Comparison of ENCODE assay signal across 13 cellular contexts in genomic region chr14:60720391-60720790, GRCh38. TPM values are rescaled to one million over a fixed set of nuclear protein-coding genes. Genes with fewer than 3 reads are reported as not detected.
A peak's percentile ranks its signal among the peaks of the same experiment; 100 is the strongest.
DNase-seq lines count a peak whose midpoint lies in the region; ATAC-seq and TF ChIP-seq lines count a peak whose summit lies in the region.
"Had no signal": no experiment of that assay in that cellular context is flagged by ENCODE, and none has a peak within 500 bp of the region (broad histone marks: within the 10 kb centered on the region; RNA-seq: fewer than 3 reads in every experiment).

No MANE protein-coding gene starts in this region.

- CTCF ChIA-PET in MCF 10A (lab: Yijun Ruan, JAX) = interaction anchor here (0.6 to 1.1 kb wide), 6 partner anchors 42 to 364 kb away, joined by 3 to 7 read pairs (median 3); no protein-coding TSS in a partner anchor

- no peak for TF ChIP-seq POLR2A in breast epithelium (IDR thresholded peaks at IDR 0.05)

- H3K4me3 Mint-ChIP-seq in MCF 10A (ENCODE audit: unreplicated experiment) (peak overlapping the region; percentile 91), type B pancreatic cell (peak overlapping the region; percentile 93)

- DNase-seq in MCF 10A (ENCODE audit: unreplicated experiment) = no peak
- DNase-seq in breast epithelium (ENCODE audit: low spot score in 2 of 2) = no peak
- DNase-seq in astrocyte of the cerebellum (ENCODE audit: low read depth) = no peak
- peak; percentile 58 for DNase-seq in mesendoderm
- no peak for DNase-seq in type B pancreatic cell (ENCODE audit: extremely low spot score, unreplicated experiment)
- no peak for DNase-seq in MV-4-11 (lab: John Stamatoyannopoulos, UW)
- no peak for DNase-seq in Right ventricle myocardium inferior (ENCODE audit: missing footprints)
- DNase-seq: ACHN, erythroblast, MM.1S, occipital lobe, transverse colon had no signal

- in situ Hi-C loops in astrocyte of the cerebellum (cut with HindIII; ENCODE audit: low sequenced_read_pairs) = no loop called here

- H2BK15ac ChIP-seq in mesendoderm (replicated peaks; ENCODE audit: low read depth) = no peak overlapping the region

- H3K9me3 ChIP-seq in breast epithelium = no peaks in the 10 kb centered on the region
- H3K9me3 ChIP-seq: transverse colon had no signal

- no peak overlapping the region for H2AK5ac ChIP-seq in mesendoderm (ENCODE audit: low read length)

- H4K8ac ChIP-seq in mesendoderm (ENCODE audit: low read depth, low read length) = no peak overlapping the region

- BruUV-seq in MCF 10A (replicated peaks; lab: Mats Ljungman, UMichigan) = no TSS peak

- H3K79me2 ChIP-seq in mesendoderm (ENCODE audit: control insufficient read depth, insufficient read depth, low read length) = peaks cover 29% of the 10 kb centered on the region

- WGBS in mesendoderm (ENCODE audit: extremely low coverage, insufficient coverage, low lambda C conversion rate) = no CpG with 5 or more reads among the region's 1 CpG

- H3K4ac ChIP-seq in mesendoderm (ENCODE audit: low read depth, low read length) = no peak overlapping the region

- no peak overlapping the region for H3K4me3 ChIP-seq in breast epithelium
- H3K4me3 ChIP-seq in astrocyte of the cerebellum (ENCODE audit: low read depth, low read length) = peak overlapping the region; percentile 89
- no peak overlapping the region for H3K4me3 ChIP-seq in mesendoderm (ENCODE audit: low read length)

- H3K27me3 Mint-ChIP-seq in MCF 10A (ENCODE audit: insufficient read depth, unreplicated experiment) (no peaks in the 10 kb centered on the region), type B pancreatic cell (no peaks in the 10 kb centered on the region)

- H3K27me3 ChIP-seq in breast epithelium = peaks cover 0 to 4% of the 10 kb centered on the region in 2 donors
- no peaks in the 10 kb centered on the region for H3K27me3 ChIP-seq in mesendoderm (ENCODE audit: insufficient read depth, low read length, poor library complexity)

- no peak overlapping the region for H2BK120ac ChIP-seq in mesendoderm (ENCODE audit: low read depth, low read length)

- no peak overlapping the region for H2BK5ac ChIP-seq in mesendoderm (ENCODE audit: low read length)

- H3K36me3 Mint-ChIP-seq in MCF 10A (ENCODE audit: insufficient read depth, unreplicated experiment) (peaks cover 12% of the 10 kb centered on the region), type B pancreatic cell (peaks cover 11% of the 10 kb centered on the region)

- no peak for TF ChIP-seq CTCF in MCF 10A (IDR thresholded peaks at IDR 0.05; ENCODE audit: unreplicated experiment)
- no peak for TF ChIP-seq CTCF in breast epithelium (IDR thresholded peaks at IDR 0.05)
- no peak for TF ChIP-seq CTCF in astrocyte of the cerebellum (IDR thresholded peaks at IDR 0.05; ENCODE audit: low read depth, low read length, missing control alignments)
- TF ChIP-seq CTCF in type B pancreatic cell (conservative IDR thresholded peaks at IDR 0.05) = no peak

- no peaks in the 10 kb centered on the region for H3K4me1 Mint-ChIP-seq in MCF 10A (ENCODE audit: insufficient read depth, unreplicated experiment)
- peaks cover 27% of the 10 kb centered on the region for H3K4me1 Mint-ChIP-seq in type B pancreatic cell (ENCODE audit: unreplicated experiment)

- H3K4me2 ChIP-seq in mesendoderm (ENCODE audit: low read length) = peak overlapping the region; percentile 17

- no peak overlapping the region for H3K27ac ChIP-seq in breast epithelium
- no peak overlapping the region for H3K27ac ChIP-seq in mesendoderm (ENCODE audit: low read depth, low read length)
- H3K27ac ChIP-seq: transverse colon had no signal

- H3K23ac ChIP-seq in mesendoderm (ENCODE audit: low read length) = no peak overlapping the region

- peaks cover 8% of the 10 kb centered on the region for H3K79me1 ChIP-seq in mesendoderm (ENCODE audit: low read length)

- POLR2A ChIA-PET in MCF 10A (lab: Yijun Ruan, JAX) = interaction anchor here (0.7 to 2.9 kb wide), 7 partner anchors 14 to 260 kb away, joined by 3 to 15 read pairs (median 3); partner anchors contain the start of genes MNAT1, SLC38A6 and TRMT5

- no peak overlapping the region for H3K18ac ChIP-seq in mesendoderm (ENCODE audit: low read length)

- no peak overlapping the region for H3K9ac ChIP-seq in mesendoderm (ENCODE audit: low read length)

- intact Hi-C loops in MCF 10A (cut with micrococcal nuclease) = loop anchor here (5.0 kb wide), 2 partner anchors 477 to 532 kb away; no protein-coding TSS in a partner anchor
- intact Hi-C loops in breast epithelium (cut with DNase I; ENCODE audit: low total_unique reads) = no loop called here
- intact Hi-C loops in Right ventricle myocardium inferior (cut with DNase I) = loop anchor here (5.0 kb wide), 1 partner anchor 262 kb away; the partner anchor contains the start of genes SLC38A6 and TRMT5

- ATAC-seq in GM18858 (IDR thresholded peaks at IDR 0.05; ENCODE audit: unreplicated experiment) (no peak), Right ventricle myocardium inferior (no peak)

- H3K9me3 Mint-ChIP-seq in MCF 10A (ENCODE audit: unreplicated experiment) = no peaks in the 10 kb centered on the region
- H3K9me3 Mint-ChIP-seq in type B pancreatic cell = no peaks in the 10 kb centered on the region

- H4K5ac ChIP-seq in mesendoderm (ENCODE audit: low read length) = no peak overlapping the region

- no peaks in the 10 kb centered on the region for H3K36me3 ChIP-seq in breast epithelium
- peaks cover 1% of the 10 kb centered on the region for H3K36me3 ChIP-seq in mesendoderm (ENCODE audit: control insufficient read depth, insufficient read depth, low read length)
- H3K36me3 ChIP-seq: transverse colon had no signal

- H3K4me1 ChIP-seq in breast epithelium (no peaks in the 10 kb centered on the region), mesendoderm (ENCODE audit: control insufficient read depth, low read depth, low read length) (peaks cover 11% of the 10 kb centered on the region)

- H3K56ac ChIP-seq in mesendoderm (ENCODE audit: low read length) = peak overlapping the region; percentile 42

- H3K27ac Mint-ChIP-seq in MCF 10A (ENCODE audit: low read depth, unreplicated experiment) (no peak overlapping the region), type B pancreatic cell (no peak overlapping the region)

RNA-seq across cellular contexts. Expression of gene SIX4, which starts 3.8 kb away (rescaled TPM):
- 12.9 and 13.6 TPM in 2 replicates for total RNA-seq in MCF 10A (2022)
- 10 to 100 TPM in 1 of 3 donors, 1 to 10 TPM in 2; 2.6 to 16.7 (median 5.2) TPM for total RNA-seq in breast epithelium
- polyA plus RNA-seq in mesendoderm (2013, experiment 1 of 2) = 9.6 TPM
- polyA plus RNA-seq in mesendoderm (2013, experiment 2 of 2) = 9.8 TPM
- total RNA-seq in type B pancreatic cell (ENCODE audit: low replicate concordance) = 18.2 and 26.0 TPM in 2 replicates
- 1.4 TPM for total RNA-seq in Right ventricle myocardium inferior

RNA-seq across cellular contexts. Expression of gene MNAT1, which starts 14.2 kb away (rescaled TPM):
- total RNA-seq in MCF 10A (2022) (45.2 and 57.5 TPM in 2 replicates), breast epithelium (10 to 100 TPM; 30.6 to 70.4 (median 50.8) TPM), type B pancreatic cell (ENCODE audit: low replicate concordance) (24.9 and 32.7 TPM in 2 replicates), Right ventricle myocardium inferior (25.7 TPM)
- 57.7 TPM for polyA plus RNA-seq in mesendoderm (2013, experiment 1 of 2)
- 62.5 TPM for polyA plus RNA-seq in mesendoderm (2013, experiment 2 of 2)
